Comparison of ENCODE assay signal across 23 cellular contexts in genomic region chr20:60074276-60074675, GRCh38.
DNase-seq lines count a peak whose midpoint lies in the region; ATAC-seq, FAIRE-seq and TF ChIP-seq lines count a peak whose summit lies in the region.
"Had no signal": no experiment of that assay in that cellular context is flagged by ENCODE, and none has a peak within 500 bp of the region (broad histone marks: within the 10 kb centered on the region; RNA-seq: fewer than 3 reads in every experiment).

No MANE protein-coding gene starts in this region.

- DNase-seq in HTR-8/SVneo (ENCODE audit: insufficient read length, low spot score) = no peak
- DNase-seq in NCI-H526 treated with DMSO at 0.1 percent for 48 hours (lab: John Stamatoyannopoulos, UW) = peak; percentile 36
- DNase-seq in coronary artery (ENCODE audit: low spot score) = peak; percentile 26
- peak; percentile 26 for DNase-seq in left lobe of liver (ENCODE audit: low spot score)
- DNase-seq in esophagus squamous epithelium (lab: John Stamatoyannopoulos, UW) = no peak
- no peak for DNase-seq in CD1c-positive myeloid dendritic cell (ENCODE audit: extremely low spot score)
- no peak for DNase-seq in stimulated activated effector memory CD8-positive, alpha-beta T cell treated with anti-CD3 and anti-CD28 coated beads, Interleukin-12 subunit alpha, Interleukin-12 subunit beta, amount 100 ng/mL, for 72 hours (ENCODE audit: low spot score in 2 of 2)
- DNase-seq: Calu3; CD4-positive, alpha-beta memory T cell; COR-L47; DMS53; DMS79 treated with DMSO at 0.1 percent for 48 hours; GF-D8; H9 had no signal

- H3K9me3 ChIP-seq in esophagus squamous epithelium = no peaks in the 10 kb centered on the region

- H3K27ac Mint-ChIP-seq in stimulated activated effector memory CD8-positive, alpha-beta T cell treated with anti-CD3 and anti-CD28 coated beads, Interleukin-12 subunit alpha, Interleukin-12 subunit beta, amount 100 ng/mL, for 72 hours = no peak overlapping the region
- H3K27ac Mint-ChIP-seq: B cell, GM23338, H9 had no signal

- H3K4me3 ChIP-seq in coronary artery (no peak overlapping the region), esophagus squamous epithelium (no peak overlapping the region)
- H3K4me3 ChIP-seq: BLaER1, GM23338 had no signal

- no peaks in the 10 kb centered on the region for H3K9me3 Mint-ChIP-seq in stimulated activated effector memory CD8-positive, alpha-beta T cell treated with anti-CD3 and anti-CD28 coated beads, Interleukin-12 subunit alpha, Interleukin-12 subunit beta, amount 100 ng/mL, for 72 hours

- TF ChIP-seq POLR2A in esophagus squamous epithelium (IDR thresholded peaks at IDR 0.05) = no peak

- FAIRE-seq in HTR-8/SVneo (lab: Jason Lieb, UNC) = peak; percentile 76
- FAIRE-seq: A204.1, GM12891, GM18507 had no signal

- H3K27ac ChIP-seq in coronary artery (no peak overlapping the region), esophagus squamous epithelium (no peak overlapping the region)
- H3K27ac ChIP-seq: BLaER1, C4-2B had no signal

- H3K36me3 ChIP-seq in esophagus squamous epithelium = no peaks in the 10 kb centered on the region

- ATAC-seq in left lobe of liver (no peak), GM21723 (IDR thresholded peaks at IDR 0.05; ENCODE audit: unreplicated experiment) (no peak)
- no peak for ATAC-seq in stimulated activated effector memory CD8-positive, alpha-beta T cell treated with anti-CD3 and anti-CD28 coated beads, Interleukin-12 subunit alpha, Interleukin-12 subunit beta, amount 100 ng/mL, for 72 hours
- ATAC-seq: GM23338, HCT116 had no signal

- H3K4me1 Mint-ChIP-seq in stimulated activated effector memory CD8-positive, alpha-beta T cell treated with anti-CD3 and anti-CD28 coated beads, Interleukin-12 subunit alpha, Interleukin-12 subunit beta, amount 100 ng/mL, for 72 hours = peaks cover 12% of the 10 kb centered on the region
- H3K4me1 Mint-ChIP-seq: B cell, H9 had no signal

- H3K27me3 ChIP-seq in esophagus squamous epithelium = peaks cover 0 to 9% (median 0%) of the 10 kb centered on the region in 4 donors
- H3K27me3 ChIP-seq: BLaER1 had no signal

- H3K36me3 Mint-ChIP-seq in stimulated activated effector memory CD8-positive, alpha-beta T cell treated with anti-CD3 and anti-CD28 coated beads, Interleukin-12 subunit alpha, Interleukin-12 subunit beta, amount 100 ng/mL, for 72 hours = no peaks in the 10 kb centered on the region

- TF ChIP-seq CTCF in coronary artery (IDR thresholded peaks at IDR 0.05) = no peak
- no peak for TF ChIP-seq CTCF in esophagus squamous epithelium (IDR thresholded peaks at IDR 0.05)

- H3K4me1 ChIP-seq in esophagus squamous epithelium = no peaks in the 10 kb centered on the region

- 79 to 83% methylated on average over 10 of the region's 10 CpGs for WGBS in esophagus squamous epithelium, 2 donors

- H3K4me3 Mint-ChIP-seq in stimulated activated effector memory CD8-positive, alpha-beta T cell treated with anti-CD3 and anti-CD28 coated beads, Interleukin-12 subunit alpha, Interleukin-12 subunit beta, amount 100 ng/mL, for 72 hours = no peak overlapping the region
- H3K4me3 Mint-ChIP-seq: B cell, GM23338, H9 had no signal

- intact Hi-C loops in esophagus squamous epithelium (cut with DNase I) = no loop called here

Comparison
In these comparisons a context has a peak if more than half of its experiments do, and no peak if none do; other contexts are left out.
1. DNase-seq: peak in NCI-H526 treated with DMSO at 0.1 percent for 48 hours (single experiment), coronary artery (single experiment) and left lobe of liver (single experiment); none in HTR-8/SVneo (single experiment), esophagus squamous epithelium (single experiment), CD1c-positive myeloid dendritic cell (single experiment) and stimulated activated effector memory CD8-positive, alpha-beta T cell treated with anti-CD3 and anti-CD28 coated beads, Interleukin-12 subunit alpha, Interleukin-12 subunit beta, amount 100 ng/mL, for 72 hours (0 of 2).